ENCODE assay signal across 8 cellular contexts in genomic region chr12:132909030-132909368, GRCh38.
DNase-seq lines count a peak whose midpoint lies in the region; ATAC-seq and TF ChIP-seq lines count a peak whose summit lies in the region.

No MANE protein-coding gene starts in this region.

- no peak for ATAC-seq in effector memory CD8-positive, alpha-beta T cell (replicated peaks)
- no peak for ATAC-seq in HG03196 (IDR thresholded peaks at IDR 0.05; ENCODE audit: unreplicated experiment)

- H3K27ac ChIP-seq in C4-2B (peak overlapping the region; percentile 28; the same call in 1 of the 2 replicates), KMS-11 (peak overlapping the region; percentile 32; the same call in 1 of the 2 replicates)

- H3K36me3 ChIP-seq in KMS-11 (ENCODE audit: insufficient read depth) = no peaks in the 10 kb centered on the region

- H3K27me3 ChIP-seq in KMS-11 (ENCODE audit: insufficient read depth, low read depth) = no peaks in the 10 kb centered on the region

- DNase-seq in effector memory CD8-positive, alpha-beta T cell = no peak
- DNase-seq in nephron progenitor cell (no peak), activated gamma-delta T cell (lab: John Stamatoyannopoulos, UW) (no peak), NCI-H2081 treated with DMSO at 0.1 percent for 48 hours (lab: John Stamatoyannopoulos, UW) (no peak), GM20000 (ENCODE audit: low spot score) (no peak)

- H3K4me1 ChIP-seq in KMS-11 (ENCODE audit: low read depth, poor library complexity, severe bottlenecking) = no peaks in the 10 kb centered on the region

- peaks cover 16% of the 10 kb centered on the region for H3K36me3 Mint-ChIP-seq in effector memory CD8-positive, alpha-beta T cell (ENCODE audit: insufficient read depth)
- H3K36me3 Mint-ChIP-seq in nephron progenitor cell (ENCODE audit: low read depth) = peaks cover 25% of the 10 kb centered on the region

- H3K79me2 ChIP-seq in KMS-11 (ENCODE audit: insufficient read depth, low read depth) = no peaks in the 10 kb centered on the region

- H3K4me2 ChIP-seq in KMS-11 = peak overlapping the region; percentile 45; the same call in 1 of the 2 replicates

- no peaks in the 10 kb centered on the region for H4K20me1 ChIP-seq in KMS-11 (ENCODE audit: insufficient read depth)

- peak overlapping the region; percentile 83 to 85 for H3K4me3 Mint-ChIP-seq in effector memory CD8-positive, alpha-beta T cell
- peak overlapping the region; percentile 88 for H3K4me3 Mint-ChIP-seq in nephron progenitor cell

- no peak overlapping the region for H3K4me3 ChIP-seq in KMS-11 (IDR thresholded peaks at IDR 0.05; ENCODE audit: insufficient read depth, low read depth, low read length)

- no peak for TF ChIP-seq CTCF in C4-2B (conservative IDR thresholded peaks at IDR 0.05)
- TF ChIP-seq CTCF in KMS-11 (conservative IDR thresholded peaks at IDR 0.05; ENCODE audit: low read depth, low read length) = no peak
- no peak for TF ChIP-seq CTCF in nephron progenitor cell (IDR thresholded peaks at IDR 0.05)
- no peak for TF ChIP-seq CTCF in GM20000 (IDR thresholded peaks at IDR 0.05; ENCODE audit: extremely low read depth, missing control alignments)

- H3K9me3 Mint-ChIP-seq in effector memory CD8-positive, alpha-beta T cell = peaks cover 3% of the 10 kb centered on the region in 2 donors
- peaks cover 92% of the 10 kb centered on the region for H3K9me3 Mint-ChIP-seq in nephron progenitor cell

- H3K27ac Mint-ChIP-seq in effector memory CD8-positive, alpha-beta T cell = peak overlapping the region; percentile 91 to 94
- H3K27ac Mint-ChIP-seq in nephron progenitor cell = no peak overlapping the region

- no peaks in the 10 kb centered on the region for H3K27me3 Mint-ChIP-seq in effector memory CD8-positive, alpha-beta T cell
- peaks cover 49% of the 10 kb centered on the region for H3K27me3 Mint-ChIP-seq in nephron progenitor cell (ENCODE audit: low read depth, poor library complexity)

- H3K4me1 Mint-ChIP-seq in effector memory CD8-positive, alpha-beta T cell (ENCODE audit: low read depth in 2 of 2) = peaks cover 4 to 11% of the 10 kb centered on the region in 2 donors
- H3K4me1 Mint-ChIP-seq in nephron progenitor cell = no peaks in the 10 kb centered on the region

- peak overlapping the region; percentile 87 for H2AFZ ChIP-seq in KMS-11 (ENCODE audit: low read depth)

- peak overlapping the region; percentile 27; the same call in 1 of the 2 replicates for H3K9ac ChIP-seq in KMS-11
